ENCODE assay signal across 1 cellular context in genomic region chr11:22875869-22876473, GRCh38.
TF ChIP-seq lines count a peak whose summit lies in the region.

No MANE protein-coding gene starts in this region.

TF ChIP-seq in HepG2, 621 proteins besides CTCF, POLR2A, EP300 and RAD21 (continued from another document):
- no peak for TF ChIP-seq GMEB1 (CRISPR knock-in tag; IDR thresholded peaks at IDR 0.05; ENCODE audit: borderline replicate concordance)
- no peak for TF ChIP-seq ZBED4 (CRISPR knock-in tag; IDR thresholded peaks at IDR 0.05; ENCODE audit: borderline replicate concordance)
- TF ChIP-seq NRL (CRISPR knock-in tag; IDR thresholded peaks at IDR 0.05; ENCODE audit: borderline replicate concordance) = no peak
- TF ChIP-seq FOXO1 (CRISPR knock-in tag; IDR thresholded peaks at IDR 0.05) = no peak
- no peak for TF ChIP-seq SOX6 (IDR thresholded peaks at IDR 0.05)
- TF ChIP-seq SOX6 (CRISPR knock-in tag; IDR thresholded peaks at IDR 0.05) = no peak
- no peak for TF ChIP-seq SRF (IDR thresholded peaks at IDR 0.05; ENCODE audit: low read depth, low read length)
- no peak for TF ChIP-seq ZBTB14 (CRISPR knock-in tag; IDR thresholded peaks at IDR 0.05)
